In genomic region chr6:36127462-36128016, GRCh38 we compare ENCODE assay signal across 8 cellular contexts. TPM values are rescaled to one million over a fixed set of nuclear protein-coding genes. Genes with fewer than 3 reads are reported as not detected.
DNase-seq lines count a peak whose midpoint lies in the region; ATAC-seq and TF ChIP-seq lines count a peak whose summit lies in the region.

No MANE protein-coding gene starts in this region.

- no peak for TF ChIP-seq POLR2A in NB4 (IDR thresholded peaks at IDR 0.05; ENCODE audit: extremely low read depth, insufficient read length)

- H3K4me3 ChIP-seq in NB4 (ENCODE audit: low read depth, low read length) (no peak overlapping the region), epithelial cell of esophagus (ENCODE audit: low read length) (no peak overlapping the region)

- DNase-seq in AML-193 (lab: John Stamatoyannopoulos, UW) (peak; percentile 63 to 64), NB4 (ENCODE audit: low read depth) (peak; percentile 75), epithelial cell of esophagus (ENCODE audit: low read depth) (peak; percentile 54), mesenteric fat pad (ENCODE audit: low spot score) (peak; percentile 90), DMS79 (lab: John Stamatoyannopoulos, UW) (no peak)
- no peak for DNase-seq in stimulated activated naive CD4-positive, alpha-beta T cell treated with Interleukin-2 at 50 U/mL for 16 hours (lab: John Stamatoyannopoulos, UW)

- TF ChIP-seq CTCF in NB4 (IDR thresholded peaks at IDR 0.05; ENCODE audit: low read depth, low read length), result no peak
- no peak for TF ChIP-seq CTCF in epithelial cell of esophagus (IDR thresholded peaks at IDR 0.05; ENCODE audit: insufficient read depth, low read depth, low read length, missing control alignments)

- ATAC-seq in GM21367 (IDR thresholded peaks at IDR 0.05; ENCODE audit: unreplicated experiment), result no peak
- no peak for ATAC-seq in GM19463 (IDR thresholded peaks at IDR 0.05; ENCODE audit: unreplicated experiment)

RNA-seq across cellular contexts. Expression of gene MAPK13, which starts 2.8 kb away (rescaled TPM):
- 12.2 TPM for total RNA-seq in mesenteric fat pad

Comparison
In these comparisons a context has a peak if more than half of its experiments do, and no peak if none do; other contexts are left out.
1. DNase-seq: peak in AML-193 (2 of 2), NB4 (single experiment), epithelial cell of esophagus (single experiment) and mesenteric fat pad (single experiment); none in stimulated activated naive CD4-positive, alpha-beta T cell treated with Interleukin-2 at 50 U/mL for 16 hours (single experiment) and DMS79 (single experiment).